In the genomic region with DNA sequence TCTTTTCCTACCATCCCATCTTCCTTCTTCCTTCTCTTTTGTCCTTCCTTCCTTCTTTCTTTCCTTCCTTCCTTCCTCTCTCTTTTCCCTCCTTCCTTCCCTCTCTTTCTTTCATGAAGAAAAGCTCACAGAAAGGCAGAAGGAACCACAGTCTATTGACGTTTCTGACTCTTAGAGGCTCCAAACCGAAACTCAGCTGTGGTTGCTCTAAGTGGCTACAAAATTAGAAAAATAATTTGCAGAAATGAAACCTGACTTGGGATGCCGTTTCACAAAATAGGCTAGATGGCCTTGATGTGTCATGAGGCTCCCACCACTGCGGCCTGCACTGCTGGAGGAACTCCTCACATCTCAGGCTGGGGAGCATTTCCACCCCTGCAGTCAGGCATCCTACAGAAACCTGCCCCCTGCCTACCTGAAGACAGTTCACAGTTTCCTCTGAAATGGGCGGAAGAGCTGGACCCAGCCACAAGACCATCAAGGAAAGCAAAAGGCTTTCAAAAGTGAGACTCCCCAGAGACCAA, we compare ENCODE assay signal across 8 cellular contexts.
DNase-seq lines count a peak whose midpoint lies in the region; ATAC-seq and TF ChIP-seq lines count a peak whose summit lies in the region.

No MANE protein-coding gene starts in this region.

- no peaks in the 10 kb centered on the region for H3K9me3 ChIP-seq in lower lobe of right lung

- H3K27me3 ChIP-seq in lower lobe of right lung (ENCODE audit: low read depth) = no peaks in the 10 kb centered on the region

- no peak for TF ChIP-seq CTCF in lower lobe of right lung (IDR thresholded peaks at IDR 0.05)
- no peak for TF ChIP-seq CTCF in omental fat pad (IDR thresholded peaks at IDR 0.05)

- no peak overlapping the region for H3K4me3 ChIP-seq in lower lobe of right lung

- H3K4me1 ChIP-seq in lower lobe of right lung = peaks cover 71% of the 10 kb centered on the region

- H3K36me3 ChIP-seq in lower lobe of right lung = no peaks in the 10 kb centered on the region

- H3K27ac ChIP-seq in lower lobe of right lung = peak overlapping the region; percentile 59

- intact Hi-C loops in lower lobe of right lung (cut with DNase I) = no loop called here

- ATAC-seq in GM18511 (IDR thresholded peaks at IDR 0.05; ENCODE audit: unreplicated experiment) (peak; percentile 88), GM21515 (IDR thresholded peaks at IDR 0.05; ENCODE audit: unreplicated experiment) (peak; percentile 91), HG03571 (IDR thresholded peaks at IDR 0.05; ENCODE audit: unreplicated experiment) (peak; percentile 80), lower lobe of right lung (peak; percentile 3 to 26), omental fat pad (ENCODE audit: low FRiP score) (no peak)

- peak; percentile 76 for DNase-seq in lower lobe of right lung
- DNase-seq in NCI-H2029 treated with DMSO at 0.1 percent for 48 hours (lab: John Stamatoyannopoulos, UW) = no peak
- no peak for DNase-seq in omental fat pad (ENCODE audit: low spot score)
- no peak for DNase-seq in cerebellar cortex (ENCODE audit: low spot score)
- DNase-seq in D341Med (ENCODE audit: low spot score) = no peak
